ENCODE assay signal across 8 cellular contexts in the genomic region with DNA sequence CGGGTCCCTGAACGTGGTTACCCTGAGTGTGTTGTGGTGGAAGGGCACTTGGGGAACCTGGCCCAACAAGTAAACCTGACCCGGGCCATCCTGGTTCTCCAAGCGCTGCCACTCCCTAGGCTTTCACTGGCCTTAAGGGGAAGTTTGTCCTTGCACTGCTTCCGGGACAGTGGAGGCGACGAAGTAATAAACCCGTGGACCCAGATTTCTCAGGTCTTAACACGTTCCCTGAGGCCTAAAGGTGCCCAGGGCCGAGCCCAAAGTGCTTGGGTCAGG. TPM values are rescaled to one million over a fixed set of nuclear protein-coding genes. Genes with fewer than 3 reads are reported as not detected.
DNase-seq lines count a peak whose midpoint lies in the region; ATAC-seq, FAIRE-seq and TF ChIP-seq lines count a peak whose summit lies in the region.

No MANE protein-coding gene starts in this region.

- H3K4me3 Mint-ChIP-seq in T-helper 2 cell treated with Interferon-gamma antibody and Interleukin-4, amounts not matched to agents 5 μg/mL and 100 μg/mL, for 36 hours, result peak overlapping the region; percentile 94
- H3K4me3 Mint-ChIP-seq in activated T-helper 17 cell treated with anti-CD3 and anti-CD28 coated beads, Interleukin-2, amount 50 U/mL, for 72 hours, result peak overlapping the region; percentile 85

- H3K27me3 ChIP-seq in keratinocyte (ENCODE audit: control insufficient read depth, extremely low read depth, insufficient read depth, low read length), result no peaks in the 10 kb centered on the region

- H3K27ac Mint-ChIP-seq in T-helper 2 cell treated with Interferon-gamma antibody and Interleukin-4, amounts not matched to agents 5 μg/mL and 100 μg/mL, for 36 hours, result no peak overlapping the region
- H3K27ac Mint-ChIP-seq in activated T-helper 17 cell treated with anti-CD3 and anti-CD28 coated beads, Interleukin-2, amount 50 U/mL, for 72 hours, result peak overlapping the region; percentile 48

- H3K79me2 ChIP-seq in keratinocyte (ENCODE audit: control insufficient read depth, insufficient read depth, low read length), result no peaks in the 10 kb centered on the region

- peak overlapping the region; percentile 83 for H3K9ac ChIP-seq in keratinocyte (ENCODE audit: control insufficient read depth, extremely low read depth, insufficient read depth, low read length)

- H3K4me1 ChIP-seq in keratinocyte (ENCODE audit: control insufficient read depth, extremely low read depth, insufficient read depth, low read length), result peaks cover 31% of the 10 kb centered on the region

- H3K4me2 ChIP-seq in keratinocyte (ENCODE audit: control insufficient read depth, extremely low read depth, insufficient read depth, low read depth, low read length), result peak overlapping the region; percentile 85

- H4K20me1 ChIP-seq in keratinocyte (ENCODE audit: control insufficient read depth, extremely low read depth, insufficient read depth, low read length), result no peaks in the 10 kb centered on the region

- no peak for DNase-seq in T-helper 2 cell treated with Interferon-gamma antibody and Interleukin-4, amounts not matched to agents 5 μg/mL and 100 μg/mL, for 36 hours (ENCODE audit: low spot score)
- DNase-seq in T-helper 2 cell (no peak), keratinocyte (ENCODE audit: low read depth, low spot score) (no peak), substantia nigra (lab: John Stamatoyannopoulos, UW) (no peak), D341Med (ENCODE audit: low spot score) (no peak), AG08396 (ENCODE audit: low spot score) (no peak), SHP77 (lab: John Stamatoyannopoulos, UW) (no peak)

- H3K9me3 Mint-ChIP-seq in T-helper 2 cell treated with Interferon-gamma antibody and Interleukin-4, amounts not matched to agents 5 μg/mL and 100 μg/mL, for 36 hours, result no peaks in the 10 kb centered on the region
- no peaks in the 10 kb centered on the region for H3K9me3 Mint-ChIP-seq in activated T-helper 17 cell treated with anti-CD3 and anti-CD28 coated beads, Interleukin-2, amount 50 U/mL, for 72 hours

- peaks cover 4 to 14% of the 10 kb centered on the region in 2 experiments for H3K36me3 ChIP-seq in keratinocyte (ENCODE audit: control insufficient read depth in 2 of 2, extremely low read depth in 1 of 2, insufficient read depth in 2 of 2, low read length in 2 of 2)

- peak overlapping the region; percentile 58 to 68 (median 61) for H3K4me3 ChIP-seq in keratinocyte (ENCODE audit: control insufficient read depth in 2 of 3, extremely low read depth in 1 of 3, insufficient read depth in 2 of 3, low read depth in 1 of 3, low read length in 3 of 3)

- dilution Hi-C loops in keratinocyte (cut with MboI; ENCODE audit: extremely low pct_ligation_motif_present, low sequenced_read_pairs), result no loop called here

- H3K9me3 ChIP-seq in keratinocyte (ENCODE audit: control insufficient read depth, low read depth, low read length), result no peaks in the 10 kb centered on the region

- peak overlapping the region; percentile 42 for H2AFZ ChIP-seq in keratinocyte (ENCODE audit: control insufficient read depth, low read length)

- no peaks in the 10 kb centered on the region for H3K36me3 Mint-ChIP-seq in T-helper 2 cell treated with Interferon-gamma antibody and Interleukin-4, amounts not matched to agents 5 μg/mL and 100 μg/mL, for 36 hours (ENCODE audit: low read depth)
- no peaks in the 10 kb centered on the region for H3K36me3 Mint-ChIP-seq in activated T-helper 17 cell treated with anti-CD3 and anti-CD28 coated beads, Interleukin-2, amount 50 U/mL, for 72 hours (ENCODE audit: low read depth)

- H3K27me3 Mint-ChIP-seq in T-helper 2 cell treated with Interferon-gamma antibody and Interleukin-4, amounts not matched to agents 5 μg/mL and 100 μg/mL, for 36 hours (ENCODE audit: low read depth), result no peaks in the 10 kb centered on the region
- H3K27me3 Mint-ChIP-seq in activated T-helper 17 cell treated with anti-CD3 and anti-CD28 coated beads, Interleukin-2, amount 50 U/mL, for 72 hours, result no peaks in the 10 kb centered on the region

- no peaks in the 10 kb centered on the region for H3K9me1 ChIP-seq in keratinocyte (ENCODE audit: control insufficient read depth, extremely low read depth, insufficient read depth, low read length)

- H3K4me1 Mint-ChIP-seq in T-helper 2 cell treated with Interferon-gamma antibody and Interleukin-4, amounts not matched to agents 5 μg/mL and 100 μg/mL, for 36 hours (ENCODE audit: low read depth), result peaks cover 16% of the 10 kb centered on the region
- no peaks in the 10 kb centered on the region for H3K4me1 Mint-ChIP-seq in activated T-helper 17 cell treated with anti-CD3 and anti-CD28 coated beads, Interleukin-2, amount 50 U/mL, for 72 hours

- no peak for TF ChIP-seq CTCF in keratinocyte (optimal IDR thresholded peaks at IDR 0.05 in 1 of 3, IDR thresholded peaks at IDR 0.05 in 1 of 3, conservative IDR thresholded peaks at IDR 0.05 in 1 of 3; ENCODE audit: extremely low read depth in 1 of 3, insufficient read depth in 2 of 3, low read length in 3 of 3)

- FAIRE-seq in keratinocyte (lab: Jason Lieb, UNC), result no peak

- no peak for ATAC-seq in activated T-helper 17 cell treated with anti-CD3 and anti-CD28 coated beads, Interleukin-2, amount 50 U/mL, for 72 hours (replicated peaks)

- H3K27ac ChIP-seq in keratinocyte (ENCODE audit: control insufficient read depth, insufficient read depth, low read length) (peak overlapping the region; percentile 90), substantia nigra (ENCODE audit: low read depth, low read length, poor library complexity, severe bottlenecking) (peak overlapping the region; percentile 49)

RNA-seq across cellular contexts. Expression of a gene that starts 0.3 kb away (rescaled TPM):
- 1 to 10 TPM in 1 of 2 donors, under 1 TPM in 1; 0.95 to 2.6 TPM for total RNA-seq in activated T-helper 17 cell treated with anti-CD3 and anti-CD28 coated beads, Interleukin-2, amount 50 U/mL, for 72 hours
- 5.2 to 6.2 TPM (median 5.2 TPM) in 3 replicates for polyA plus RNA-seq in keratinocyte
- 2.0 TPM for polyA plus RNA-seq in keratinocyte (2011; ENCODE audit: low read depth)
- 3.0 and 7.9 TPM in 2 replicates for polyA plus RNA-seq in keratinocyte (2011; cell fraction: cytosol; rRNA removed)
- 13.4 and 19.2 TPM in 2 replicates for polyA plus RNA-seq in keratinocyte (2011; cell fraction: nucleus; rRNA removed)
- 2.3 and 9.6 TPM in 2 replicates for polyA plus RNA-seq in keratinocyte (2012; ENCODE audit: low replicate concordance)
- 1.4 to 3.9 TPM (median 2.9 TPM) in 3 replicates for polyA minus RNA-seq in keratinocyte
- 7.5 TPM for polyA minus RNA-seq in keratinocyte (2011; cell fraction: cytosol; rRNA and poly(A)+ RNA removed)
- polyA minus RNA-seq in keratinocyte (2011; cell fraction: nucleus; rRNA and poly(A)+ RNA removed), result 4.0 and 4.2 TPM in 2 replicates

RNA-seq across cellular contexts. Expression of a gene that starts 12.1 kb away (rescaled TPM):
- total RNA-seq in activated T-helper 17 cell treated with anti-CD3 and anti-CD28 coated beads, Interleukin-2, amount 50 U/mL, for 72 hours, result 10 to 100 TPM; 18.5 to 34.4 TPM
- polyA plus RNA-seq in keratinocyte, result 39.6 to 60.7 TPM (median 50.4 TPM) in 3 replicates
- 10.2 TPM for polyA plus RNA-seq in keratinocyte (2011; ENCODE audit: low read depth)
- 28.8 and 65.0 TPM in 2 replicates for polyA plus RNA-seq in keratinocyte (2011; cell fraction: cytosol; rRNA removed)
- polyA plus RNA-seq in keratinocyte (2011; cell fraction: nucleus; rRNA removed), result 25.2 and 34.4 TPM in 2 replicates
- polyA plus RNA-seq in keratinocyte (2012; ENCODE audit: low replicate concordance), result 39.3 and 79.8 TPM in 2 replicates
- 43.2 to 116 TPM (median 55.0 TPM) in 3 replicates for polyA minus RNA-seq in keratinocyte
- polyA minus RNA-seq in keratinocyte (2011; cell fraction: cytosol; rRNA and poly(A)+ RNA removed), result 108 TPM
- 21.2 and 21.3 TPM in 2 replicates for polyA minus RNA-seq in keratinocyte (2011; cell fraction: nucleus; rRNA and poly(A)+ RNA removed)

RNA-seq across cellular contexts. Expression of a gene that starts 16.4 kb away (rescaled TPM):
- 100 to 1,000 TPM in 1 of 2 donors, 10 to 100 TPM in 1; 80.1 to 183 TPM for total RNA-seq in activated T-helper 17 cell treated with anti-CD3 and anti-CD28 coated beads, Interleukin-2, amount 50 U/mL, for 72 hours
- 195 to 325 TPM (median 233 TPM) in 3 replicates for polyA plus RNA-seq in keratinocyte
- polyA plus RNA-seq in keratinocyte (2011; ENCODE audit: low read depth), result 37.8 TPM
- polyA plus RNA-seq in keratinocyte (2011; cell fraction: cytosol; rRNA removed), result 213 and 278 TPM in 2 replicates
- 257 and 265 TPM in 2 replicates for polyA plus RNA-seq in keratinocyte (2011; cell fraction: nucleus; rRNA removed)
- 176 and 266 TPM in 2 replicates for polyA plus RNA-seq in keratinocyte (2012; ENCODE audit: low replicate concordance)
- polyA minus RNA-seq in keratinocyte, result 176 to 259 TPM (median 180 TPM) in 3 replicates
- 211 TPM for polyA minus RNA-seq in keratinocyte (2011; cell fraction: cytosol; rRNA and poly(A)+ RNA removed)
- 69.2 and 72.5 TPM in 2 replicates for polyA minus RNA-seq in keratinocyte (2011; cell fraction: nucleus; rRNA and poly(A)+ RNA removed)

RNA-seq across cellular contexts. Expression of a gene that starts 21.3 kb away (rescaled TPM):
- total RNA-seq in activated T-helper 17 cell treated with anti-CD3 and anti-CD28 coated beads, Interleukin-2, amount 50 U/mL, for 72 hours, result 10 to 100 TPM; 24.7 to 59.4 TPM
- polyA plus RNA-seq in keratinocyte, result 30.3 to 35.1 TPM (median 33.5 TPM) in 3 replicates
- 20.3 TPM for polyA plus RNA-seq in keratinocyte (2011; ENCODE audit: low read depth)
- polyA plus RNA-seq in keratinocyte (2011; cell fraction: cytosol; rRNA removed), result 20.0 and 29.5 TPM in 2 replicates
- polyA plus RNA-seq in keratinocyte (2011; cell fraction: nucleus; rRNA removed), result 72.0 and 76.9 TPM in 2 replicates
- 25.8 and 25.9 TPM in 2 replicates for polyA plus RNA-seq in keratinocyte (2012; ENCODE audit: low replicate concordance)
- 29.9 to 66.6 TPM (median 33.9 TPM) in 3 replicates for polyA minus RNA-seq in keratinocyte
- polyA minus RNA-seq in keratinocyte (2011; cell fraction: cytosol; rRNA and poly(A)+ RNA removed), result 35.1 TPM
- polyA minus RNA-seq in keratinocyte (2011; cell fraction: nucleus; rRNA and poly(A)+ RNA removed), result 19.2 and 21.3 TPM in 2 replicates

RNA-seq across cellular contexts. Expression of a gene that starts 40.1 kb away (rescaled TPM):
- 1 to 10 TPM in 1 of 2 donors, under 1 TPM in 1; 0.87 to 2.8 TPM for total RNA-seq in activated T-helper 17 cell treated with anti-CD3 and anti-CD28 coated beads, Interleukin-2, amount 50 U/mL, for 72 hours
- polyA plus RNA-seq in keratinocyte, result 4.3 to 7.5 TPM (median 5.3 TPM) in 3 replicates
- 5.0 TPM for polyA plus RNA-seq in keratinocyte (2011; ENCODE audit: low read depth)
- 3.5 and 4.5 TPM in 2 replicates for polyA plus RNA-seq in keratinocyte (2011; cell fraction: cytosol; rRNA removed)
- 12.6 and 13.2 TPM in 2 replicates for polyA plus RNA-seq in keratinocyte (2011; cell fraction: nucleus; rRNA removed)
- 10.8 and 23.3 TPM in 2 replicates for polyA plus RNA-seq in keratinocyte (2012; ENCODE audit: low replicate concordance)
- polyA minus RNA-seq in keratinocyte, result 9.1 to 24.4 TPM (median 10.9 TPM) in 3 replicates
- 12.3 TPM for polyA minus RNA-seq in keratinocyte (2011; cell fraction: cytosol; rRNA and poly(A)+ RNA removed)
- polyA minus RNA-seq in keratinocyte (2011; cell fraction: nucleus; rRNA and poly(A)+ RNA removed), result 11.6 TPM in 2 replicates
